Comparison of ENCODE assay signal across 1 cellular context in the genomic region with DNA sequence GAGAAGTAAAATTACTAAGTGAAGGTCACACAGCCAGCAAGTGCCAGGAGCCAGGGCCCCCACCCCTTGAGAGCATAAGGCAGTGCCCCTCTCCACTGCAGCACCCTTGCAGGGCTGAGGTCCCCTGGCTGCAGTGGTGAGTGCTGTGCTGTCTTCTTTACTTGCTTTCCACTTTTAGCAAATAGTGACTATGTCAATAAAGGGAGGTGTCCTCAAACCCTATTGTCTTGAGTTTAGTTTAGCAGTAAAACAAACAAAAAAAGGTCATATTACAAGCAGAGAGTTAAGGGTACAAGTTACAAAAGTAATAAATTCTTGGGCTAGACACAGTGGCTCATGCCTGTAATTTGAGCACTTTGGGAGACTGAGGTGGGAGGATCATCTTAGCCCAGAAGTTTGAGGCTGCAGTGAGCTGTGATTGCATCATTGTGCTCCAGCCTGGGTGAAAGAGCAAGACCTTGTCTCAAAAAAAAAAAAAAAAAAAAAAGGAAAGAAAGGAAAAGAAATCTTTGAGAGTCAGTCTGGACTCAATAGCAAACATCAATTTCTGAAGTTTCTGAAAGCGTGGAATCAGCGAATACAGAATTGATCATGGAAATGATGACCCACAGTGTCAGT.
A peak's percentile ranks its signal among the peaks of the same experiment; 100 is the strongest.
TF ChIP-seq lines count a peak whose summit lies in the region.

No MANE protein-coding gene starts in this region.

TF ChIP-seq in HepG2, 621 proteins besides CTCF, POLR2A, EP300 and RAD21 (continued from another document and continues in another):
- TF ChIP-seq, protein P1, sequence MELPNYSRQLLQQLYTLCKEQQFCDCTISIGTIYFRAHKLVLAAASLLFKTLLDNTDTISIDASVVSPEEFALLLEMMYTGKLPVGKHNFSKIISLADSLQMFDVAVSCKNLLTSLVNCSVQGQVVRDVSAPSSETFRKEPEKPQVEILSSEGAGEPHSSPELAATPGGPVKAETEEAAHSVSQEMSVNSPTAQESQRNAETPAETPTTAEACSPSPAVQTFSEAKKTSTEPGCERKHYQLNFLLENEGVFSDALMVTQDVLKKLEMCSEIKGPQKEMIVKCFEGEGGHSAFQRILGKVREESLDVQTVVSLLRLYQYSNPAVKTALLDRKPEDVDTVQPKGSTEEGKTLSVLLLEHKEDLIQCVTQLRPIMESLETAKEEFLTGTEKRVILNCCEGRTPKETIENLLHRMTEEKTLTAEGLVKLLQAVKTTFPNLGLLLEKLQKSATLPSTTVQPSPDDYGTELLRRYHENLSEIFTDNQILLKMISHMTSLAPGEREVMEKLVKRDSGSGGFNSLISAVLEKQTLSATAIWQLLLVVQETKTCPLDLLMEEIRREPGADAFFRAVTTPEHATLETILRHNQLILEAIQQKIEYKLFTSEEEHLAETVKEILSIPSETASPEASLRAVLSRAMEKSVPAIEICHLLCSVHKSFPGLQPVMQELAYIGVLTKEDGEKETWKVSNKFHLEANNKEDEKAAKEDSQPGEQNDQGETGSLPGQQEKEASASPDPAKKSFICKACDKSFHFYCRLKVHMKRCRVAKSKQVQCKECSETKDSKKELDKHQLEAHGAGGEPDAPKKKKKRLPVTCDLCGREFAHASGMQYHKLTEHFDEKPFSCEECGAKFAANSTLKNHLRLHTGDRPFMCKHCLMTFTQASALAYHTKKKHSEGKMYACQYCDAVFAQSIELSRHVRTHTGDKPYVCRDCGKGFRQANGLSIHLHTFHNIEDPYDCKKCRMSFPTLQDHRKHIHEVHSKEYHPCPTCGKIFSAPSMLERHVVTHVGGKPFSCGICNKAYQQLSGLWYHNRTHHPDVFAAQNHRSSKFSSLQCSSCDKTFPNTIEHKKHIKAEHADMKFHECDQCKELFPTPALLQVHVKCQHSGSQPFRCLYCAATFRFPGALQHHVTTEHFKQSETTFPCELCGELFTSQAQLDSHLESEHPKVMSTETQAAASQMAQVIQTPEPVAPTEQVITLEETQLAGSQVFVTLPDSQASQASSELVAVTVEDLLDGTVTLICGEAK (IDR thresholded peaks at IDR 0.05): no peak
- TF ChIP-seq, protein P1 (CRISPR knock-in tag; IDR thresholded peaks at IDR 0.05): no peak
- TF ChIP-seq, protein P2, sequence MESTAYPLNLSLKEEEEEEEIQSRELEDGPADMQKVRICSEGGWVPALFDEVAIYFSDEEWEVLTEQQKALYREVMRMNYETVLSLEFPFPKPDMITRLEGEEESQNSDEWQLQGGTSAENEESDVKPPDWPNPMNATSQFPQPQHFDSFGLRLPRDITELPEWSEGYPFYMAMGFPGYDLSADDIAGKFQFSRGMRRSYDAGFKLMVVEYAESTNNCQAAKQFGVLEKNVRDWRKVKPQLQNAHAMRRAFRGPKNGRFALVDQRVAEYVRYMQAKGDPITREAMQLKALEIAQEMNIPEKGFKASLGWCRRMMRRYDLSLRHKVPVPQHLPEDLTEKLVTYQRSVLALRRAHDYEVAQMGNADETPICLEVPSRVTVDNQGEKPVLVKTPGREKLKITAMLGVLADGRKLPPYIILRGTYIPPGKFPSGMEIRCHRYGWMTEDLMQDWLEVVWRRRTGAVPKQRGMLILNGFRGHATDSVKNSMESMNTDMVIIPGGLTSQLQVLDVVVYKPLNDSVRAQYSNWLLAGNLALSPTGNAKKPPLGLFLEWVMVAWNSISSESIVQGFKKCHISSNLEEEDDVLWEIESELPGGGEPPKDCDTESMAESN (CRISPR knock-in tag; conservative IDR thresholded peaks at IDR 0.05): no peak
- TF ChIP-seq ZFP41 (CRISPR knock-in tag; IDR thresholded peaks at IDR 0.05; ENCODE audit: borderline replicate concordance) (no peak), ZSCAN25 (CRISPR knock-in tag; IDR thresholded peaks at IDR 0.05) (peak; percentile 96), ZNF703 (CRISPR knock-in tag; IDR thresholded peaks at IDR 0.05; ENCODE audit: borderline replicate concordance) (no peak), ZNF20 (CRISPR knock-in tag; IDR thresholded peaks at IDR 0.05) (no peak), SMAD3 (CRISPR knock-in tag; IDR thresholded peaks at IDR 0.05) (no peak), KLF15 (CRISPR knock-in tag; IDR thresholded peaks at IDR 0.05; ENCODE audit: borderline replicate concordance) (no peak), BCL6 (CRISPR knock-in tag; IDR thresholded peaks at IDR 0.05) (peak; percentile 81), DR1 (CRISPR knock-in tag; IDR thresholded peaks at IDR 0.05) (no peak), REXO4 (CRISPR knock-in tag; IDR thresholded peaks at IDR 0.05; ENCODE audit: borderline replicate concordance) (no peak), ZNF253 (CRISPR knock-in tag; IDR thresholded peaks at IDR 0.05; ENCODE audit: borderline replicate concordance) (no peak), NFKBIZ (CRISPR knock-in tag; IDR thresholded peaks at IDR 0.05) (no peak), MBD4 (IDR thresholded peaks at IDR 0.05; ENCODE audit: borderline replicate concordance, low read length) (no peak), TBX2 (CRISPR knock-in tag; IDR thresholded peaks at IDR 0.05; ENCODE audit: borderline replicate concordance) (peak; percentile 77), ZNF124 (CRISPR knock-in tag; IDR thresholded peaks at IDR 0.05) (no peak), CBX1 (IDR thresholded peaks at IDR 0.05; ENCODE audit: low read depth) (no peak), JDP2 (CRISPR knock-in tag; IDR thresholded peaks at IDR 0.05; ENCODE audit: borderline replicate concordance) (no peak), GTF3A (CRISPR knock-in tag; conservative IDR thresholded peaks at IDR 0.05) (no peak), PAX8 (CRISPR knock-in tag; IDR thresholded peaks at IDR 0.05; ENCODE audit: borderline replicate concordance) (no peak), EHMT2 (IDR thresholded peaks at IDR 0.05; ENCODE audit: borderline replicate concordance, low read depth, low read length) (no peak), ARNT2 (CRISPR knock-in tag; IDR thresholded peaks at IDR 0.05; ENCODE audit: low read depth) (no peak), JUN (CRISPR knock-in tag; IDR thresholded peaks at IDR 0.05) (no peak), FOXK1 (CRISPR knock-in tag; IDR thresholded peaks at IDR 0.05; ENCODE audit: borderline replicate concordance, low read depth) (peak; percentile 34; the same call in 1 of the 2 replicates), GABPB1 (CRISPR knock-in tag; IDR thresholded peaks at IDR 0.05) (no peak)
- TF ChIP-seq, protein P3, sequence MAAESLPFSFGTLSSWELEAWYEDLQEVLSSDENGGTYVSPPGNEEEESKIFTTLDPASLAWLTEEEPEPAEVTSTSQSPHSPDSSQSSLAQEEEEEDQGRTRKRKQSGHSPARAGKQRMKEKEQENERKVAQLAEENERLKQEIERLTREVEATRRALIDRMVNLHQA (CRISPR knock-in tag; IDR thresholded peaks at IDR 0.05): no peak
- TF ChIP-seq, protein P4, sequence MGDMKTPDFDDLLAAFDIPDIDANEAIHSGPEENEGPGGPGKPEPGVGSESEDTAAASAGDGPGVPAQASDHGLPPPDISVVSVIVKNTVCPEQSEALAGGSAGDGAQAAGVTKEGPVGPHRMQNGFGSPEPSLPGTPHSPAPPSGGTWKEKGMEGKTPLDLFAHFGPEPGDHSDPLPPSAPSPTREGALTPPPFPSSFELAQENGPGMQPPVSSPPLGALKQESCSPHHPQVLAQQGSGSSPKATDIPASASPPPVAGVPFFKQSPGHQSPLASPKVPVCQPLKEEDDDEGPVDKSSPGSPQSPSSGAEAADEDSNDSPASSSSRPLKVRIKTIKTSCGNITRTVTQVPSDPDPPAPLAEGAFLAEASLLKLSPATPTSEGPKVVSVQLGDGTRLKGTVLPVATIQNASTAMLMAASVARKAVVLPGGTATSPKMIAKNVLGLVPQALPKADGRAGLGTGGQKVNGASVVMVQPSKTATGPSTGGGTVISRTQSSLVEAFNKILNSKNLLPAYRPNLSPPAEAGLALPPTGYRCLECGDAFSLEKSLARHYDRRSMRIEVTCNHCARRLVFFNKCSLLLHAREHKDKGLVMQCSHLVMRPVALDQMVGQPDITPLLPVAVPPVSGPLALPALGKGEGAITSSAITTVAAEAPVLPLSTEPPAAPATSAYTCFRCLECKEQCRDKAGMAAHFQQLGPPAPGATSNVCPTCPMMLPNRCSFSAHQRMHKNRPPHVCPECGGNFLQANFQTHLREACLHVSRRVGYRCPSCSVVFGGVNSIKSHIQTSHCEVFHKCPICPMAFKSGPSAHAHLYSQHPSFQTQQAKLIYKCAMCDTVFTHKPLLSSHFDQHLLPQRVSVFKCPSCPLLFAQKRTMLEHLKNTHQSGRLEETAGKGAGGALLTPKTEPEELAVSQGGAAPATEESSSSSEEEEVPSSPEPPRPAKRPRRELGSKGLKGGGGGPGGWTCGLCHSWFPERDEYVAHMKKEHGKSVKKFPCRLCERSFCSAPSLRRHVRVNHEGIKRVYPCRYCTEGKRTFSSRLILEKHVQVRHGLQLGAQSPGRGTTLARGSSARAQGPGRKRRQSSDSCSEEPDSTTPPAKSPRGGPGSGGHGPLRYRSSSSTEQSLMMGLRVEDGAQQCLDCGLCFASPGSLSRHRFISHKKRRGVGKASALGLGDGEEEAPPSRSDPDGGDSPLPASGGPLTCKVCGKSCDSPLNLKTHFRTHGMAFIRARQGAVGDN (CRISPR knock-in tag; IDR thresholded peaks at IDR 0.05): peak; percentile 33; the same call in 1 of the 2 replicates
- TF ChIP-seq, protein P5, sequence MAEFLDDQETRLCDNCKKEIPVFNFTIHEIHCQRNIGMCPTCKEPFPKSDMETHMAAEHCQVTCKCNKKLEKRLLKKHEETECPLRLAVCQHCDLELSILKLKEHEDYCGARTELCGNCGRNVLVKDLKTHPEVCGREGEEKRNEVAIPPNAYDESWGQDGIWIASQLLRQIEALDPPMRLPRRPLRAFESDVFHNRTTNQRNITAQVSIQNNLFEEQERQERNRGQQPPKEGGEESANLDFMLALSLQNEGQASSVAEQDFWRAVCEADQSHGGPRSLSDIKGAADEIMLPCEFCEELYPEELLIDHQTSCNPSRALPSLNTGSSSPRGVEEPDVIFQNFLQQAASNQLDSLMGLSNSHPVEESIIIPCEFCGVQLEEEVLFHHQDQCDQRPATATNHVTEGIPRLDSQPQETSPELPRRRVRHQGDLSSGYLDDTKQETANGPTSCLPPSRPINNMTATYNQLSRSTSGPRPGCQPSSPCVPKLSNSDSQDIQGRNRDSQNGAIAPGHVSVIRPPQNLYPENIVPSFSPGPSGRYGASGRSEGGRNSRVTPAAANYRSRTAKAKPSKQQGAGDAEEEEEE (CRISPR knock-in tag; IDR thresholded peaks at IDR 0.05; ENCODE audit: borderline replicate concordance): no peak
- TF ChIP-seq, protein P6, sequence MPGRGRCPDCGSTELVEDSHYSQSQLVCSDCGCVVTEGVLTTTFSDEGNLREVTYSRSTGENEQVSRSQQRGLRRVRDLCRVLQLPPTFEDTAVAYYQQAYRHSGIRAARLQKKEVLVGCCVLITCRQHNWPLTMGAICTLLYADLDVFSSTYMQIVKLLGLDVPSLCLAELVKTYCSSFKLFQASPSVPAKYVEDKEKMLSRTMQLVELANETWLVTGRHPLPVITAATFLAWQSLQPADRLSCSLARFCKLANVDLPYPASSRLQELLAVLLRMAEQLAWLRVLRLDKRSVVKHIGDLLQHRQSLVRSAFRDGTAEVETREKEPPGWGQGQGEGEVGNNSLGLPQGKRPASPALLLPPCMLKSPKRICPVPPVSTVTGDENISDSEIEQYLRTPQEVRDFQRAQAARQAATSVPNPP (CRISPR knock-in tag; IDR thresholded peaks at IDR 0.05): no peak
- TF ChIP-seq, protein P7, sequence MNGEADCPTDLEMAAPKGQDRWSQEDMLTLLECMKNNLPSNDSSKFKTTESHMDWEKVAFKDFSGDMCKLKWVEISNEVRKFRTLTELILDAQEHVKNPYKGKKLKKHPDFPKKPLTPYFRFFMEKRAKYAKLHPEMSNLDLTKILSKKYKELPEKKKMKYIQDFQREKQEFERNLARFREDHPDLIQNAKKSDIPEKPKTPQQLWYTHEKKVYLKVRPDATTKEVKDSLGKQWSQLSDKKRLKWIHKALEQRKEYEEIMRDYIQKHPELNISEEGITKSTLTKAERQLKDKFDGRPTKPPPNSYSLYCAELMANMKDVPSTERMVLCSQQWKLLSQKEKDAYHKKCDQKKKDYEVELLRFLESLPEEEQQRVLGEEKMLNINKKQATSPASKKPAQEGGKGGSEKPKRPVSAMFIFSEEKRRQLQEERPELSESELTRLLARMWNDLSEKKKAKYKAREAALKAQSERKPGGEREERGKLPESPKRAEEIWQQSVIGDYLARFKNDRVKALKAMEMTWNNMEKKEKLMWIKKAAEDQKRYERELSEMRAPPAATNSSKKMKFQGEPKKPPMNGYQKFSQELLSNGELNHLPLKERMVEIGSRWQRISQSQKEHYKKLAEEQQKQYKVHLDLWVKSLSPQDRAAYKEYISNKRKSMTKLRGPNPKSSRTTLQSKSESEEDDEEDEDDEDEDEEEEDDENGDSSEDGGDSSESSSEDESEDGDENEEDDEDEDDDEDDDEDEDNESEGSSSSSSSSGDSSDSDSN (CRISPR knock-in tag; IDR thresholded peaks at IDR 0.05): no peak
- TF ChIP-seq, protein P8, sequence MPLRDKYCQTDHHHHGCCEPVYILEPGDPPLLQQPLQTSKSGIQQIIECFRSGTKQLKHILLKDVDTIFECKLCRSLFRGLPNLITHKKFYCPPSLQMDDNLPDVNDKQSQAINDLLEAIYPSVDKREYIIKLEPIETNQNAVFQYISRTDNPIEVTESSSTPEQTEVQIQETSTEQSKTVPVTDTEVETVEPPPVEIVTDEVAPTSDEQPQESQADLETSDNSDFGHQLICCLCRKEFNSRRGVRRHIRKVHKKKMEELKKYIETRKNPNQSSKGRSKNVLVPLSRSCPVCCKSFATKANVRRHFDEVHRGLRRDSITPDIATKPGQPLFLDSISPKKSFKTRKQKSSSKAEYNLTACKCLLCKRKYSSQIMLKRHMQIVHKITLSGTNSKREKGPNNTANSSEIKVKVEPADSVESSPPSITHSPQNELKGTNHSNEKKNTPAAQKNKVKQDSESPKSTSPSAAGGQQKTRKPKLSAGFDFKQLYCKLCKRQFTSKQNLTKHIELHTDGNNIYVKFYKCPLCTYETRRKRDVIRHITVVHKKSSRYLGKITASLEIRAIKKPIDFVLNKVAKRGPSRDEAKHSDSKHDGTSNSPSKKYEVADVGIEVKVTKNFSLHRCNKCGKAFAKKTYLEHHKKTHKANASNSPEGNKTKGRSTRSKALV (CRISPR knock-in tag; IDR thresholded peaks at IDR 0.05): no peak
